In the genomic region with DNA sequence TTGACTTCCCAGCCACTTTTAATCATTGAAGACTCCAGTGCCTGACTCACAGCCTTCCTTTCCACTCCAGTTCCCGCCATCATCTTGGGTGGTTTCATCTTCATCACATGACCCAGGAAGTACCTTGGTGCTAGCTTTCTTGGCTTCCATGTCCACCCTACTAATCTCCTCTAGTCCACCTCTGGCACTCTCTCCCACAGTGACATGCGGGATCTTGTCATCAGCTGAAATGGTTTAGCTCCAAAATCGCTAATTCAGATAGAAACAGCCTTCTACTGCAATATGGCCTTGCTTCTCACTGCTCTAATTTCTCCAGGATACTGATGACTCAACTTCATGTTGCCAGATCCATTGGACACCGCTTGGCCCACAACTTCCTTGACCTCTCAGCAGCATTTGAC, we compare ENCODE assay signal across 11 cellular contexts. TPM values are rescaled to one million over a fixed set of nuclear protein-coding genes. Genes with fewer than 3 reads are reported as not detected.
DNase-seq lines count a peak whose midpoint lies in the region; ATAC-seq and TF ChIP-seq lines count a peak whose summit lies in the region.
"Had no signal": no experiment of that assay in that cellular context is flagged by ENCODE, and none has a peak within 500 bp of the region (broad histone marks: within the 10 kb centered on the region; RNA-seq: fewer than 3 reads in every experiment).

No MANE protein-coding gene starts in this region.

- TF ChIP-seq POLR2A in tibial nerve (IDR thresholded peaks at IDR 0.05) = no peak

- peak overlapping the region in 5 of 6 donors; percentile 22 to 69 (median 44) for H3K27ac Mint-ChIP-seq in naive B cell

- no peak for ATAC-seq in naive B cell (ENCODE audit: low read depth in 2 of 2)
- no peak for ATAC-seq in HG02763 (IDR thresholded peaks at IDR 0.05; ENCODE audit: unreplicated experiment)
- ATAC-seq: activated CD4-positive, CD25-positive, alpha-beta regulatory T cell treated with anti-CD3 and anti-CD28 coated beads, Interleukin-2, amount 50 U/mL, for 24 hours had no signal

- H3K4me1 Mint-ChIP-seq in naive B cell = peaks cover 54 to 67% (median 64%) of the 10 kb centered on the region in 3 donors

- WGBS in tibial nerve, 2 donors = 95 to 96% methylated on average over 4 of the region's 4 CpGs

- TF ChIP-seq EP300 in tibial nerve (IDR thresholded peaks at IDR 0.05) = no peak

- TF ChIP-seq CTCF in epithelial cell of esophagus (IDR thresholded peaks at IDR 0.05; ENCODE audit: insufficient read depth, low read depth, low read length, missing control alignments) (no peak), tibial nerve (IDR thresholded peaks at IDR 0.05) (no peak)

- H3K4me3 ChIP-seq in epithelial cell of esophagus (ENCODE audit: low read length) (no peak overlapping the region), tibial nerve (no peak overlapping the region)

- DNase-seq in GM03348 (ENCODE audit: low spot score) = peak; percentile 27
- peak; percentile 20 for DNase-seq in RKO (ENCODE audit: low spot score)
- peak; percentile 46 for DNase-seq in epithelial cell of esophagus (ENCODE audit: low read depth)
- DNase-seq in naive B cell = no peak
- DNase-seq in central memory CD4-positive, alpha-beta T cell = no peak
- DNase-seq in NCI-H1105 (lab: John Stamatoyannopoulos, UW) = no peak
- no peak for DNase-seq in tibial nerve (ENCODE audit: low spot score in 2 of 2)
- DNase-seq: NCI-H2227 treated with DMSO at 0.1 percent for 48 hours; stimulated activated CD4-positive, alpha-beta T cell treated with anti-CD3 and anti-CD28 coated beads, Interleukin-2, amount 100 ng/mL, for 48 hours had no signal

- H3K4me1 ChIP-seq in tibial nerve = peaks cover 0 to 30% (median 0%) of the 10 kb centered on the region in 4 donors

- peaks cover 0 to 4% (median 0%) of the 10 kb centered on the region in 3 donors for H3K36me3 ChIP-seq in tibial nerve

- H3K27me3 ChIP-seq in tibial nerve = no peaks in the 10 kb centered on the region

- no peaks in the 10 kb centered on the region for H3K9me3 ChIP-seq in tibial nerve

- H3K36me3 Mint-ChIP-seq in naive B cell = peaks cover 8 to 29% of the 10 kb centered on the region in 2 donors

- no peaks in the 10 kb centered on the region for H3K9me3 Mint-ChIP-seq in naive B cell

- no peak overlapping the region for H3K27ac ChIP-seq in tibial nerve

- peak overlapping the region in 2 of 8 donors; percentile 52 to 68 for H3K4me3 Mint-ChIP-seq in naive B cell

- H3K27me3 Mint-ChIP-seq in naive B cell = no peaks in the 10 kb centered on the region

RNA-seq across cellular contexts. Expression of a gene that starts 24.5 kb away (rescaled TPM):
- 10 to 100 TPM; 11.2 to 23.1 (median 17.3) TPM for polyA plus RNA-seq in naive B cell (ENCODE audit: low read depth in 6 of 6)
- 10 to 100 TPM; 15.0 to 26.7 (median 18.3) TPM for total RNA-seq in tibial nerve

Comparison
In these comparisons a context has a peak if more than half of its experiments do, and no peak if none do; other contexts are left out.
1. DNase-seq: peak in GM03348 (single experiment), RKO (single experiment) and epithelial cell of esophagus (single experiment); none in naive B cell (single experiment), central memory CD4-positive, alpha-beta T cell (single experiment), NCI-H1105 (single experiment) and tibial nerve (0 of 2).